In the genomic region with DNA sequence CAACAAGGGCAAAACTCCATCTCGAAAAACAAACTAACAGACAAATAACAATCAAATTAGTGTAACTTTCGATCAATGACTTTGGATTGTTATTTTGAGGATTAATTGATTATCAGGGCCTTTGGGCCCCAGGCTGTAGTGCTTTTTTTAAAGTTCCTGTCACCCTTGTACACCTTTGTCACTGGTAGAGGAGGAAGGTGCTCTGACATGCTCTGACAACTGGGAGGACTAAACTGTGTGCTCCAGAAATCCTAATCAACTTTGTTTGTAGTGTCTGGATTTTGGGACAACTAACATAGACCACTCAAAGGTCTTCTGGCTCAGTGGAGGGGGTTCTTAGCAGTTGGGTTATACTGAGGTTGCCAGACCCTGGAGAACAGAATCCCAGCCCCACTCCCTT, we compare ENCODE assay signal across 8 cellular contexts. TPM values are rescaled to one million over a fixed set of nuclear protein-coding genes. Genes with fewer than 3 reads are reported as not detected.
DNase-seq lines count a peak whose midpoint lies in the region; ATAC-seq and TF ChIP-seq lines count a peak whose summit lies in the region.
"Had no signal": no experiment of that assay in that cellular context is flagged by ENCODE, and none has a peak within 500 bp of the region (broad histone marks: within the 10 kb centered on the region; RNA-seq: fewer than 3 reads in every experiment).

No MANE protein-coding gene starts in this region.

- CTCF ChIA-PET in activated B cell treated with CpG ODN at 0.5 μM for 24 hours (lab: Charles Lee): no interaction called here

- DNase-seq in HAP-1 (ENCODE audit: low spot score in 2 of 2) (no peak), activated B cell treated with CpG ODN at 0.5 μM for 24 hours (no peak), right cardiac atrium (no peak), smooth muscle cell (lab: John Stamatoyannopoulos, UW; ENCODE audit: unreplicated experiment) (no peak)
- DNase-seq in stimulated activated naive CD4-positive, alpha-beta T cell treated with Interleukin-2 at 50 U/mL for 16 hours (lab: John Stamatoyannopoulos, UW): no peak

- POLR2A ChIA-PET in activated B cell treated with CpG ODN at 0.5 μM for 24 hours (lab: Charles Lee): no interaction called here

- in situ Hi-C loops in HAP-1 (cut with MboI; ENCODE audit: low sequenced_read_pairs): no loop called here

- intact Hi-C loops in activated B cell treated with CpG ODN at 0.5 μM for 24 hours (cut with micrococcal nuclease): loop anchor here (10.0 kb wide), 2 partner anchors 170 to 1240 kb away; partner anchors contain the start of gene CTNNAL1
- intact Hi-C loops in right cardiac atrium (cut with DNase I): no loop called here

- H3K27me3 Mint-ChIP-seq in activated B cell treated with CpG ODN at 0.5 μM for 24 hours: no peaks in the 10 kb centered on the region

- H3K9me3 ChIP-seq in HAP-1: no peaks in the 10 kb centered on the region
- H3K9me3 ChIP-seq in right cardiac atrium (ENCODE audit: control insufficient read depth, low read length): no peaks in the 10 kb centered on the region
- no peaks in the 10 kb centered on the region for H3K9me3 ChIP-seq in smooth muscle cell (replicated peaks; ENCODE audit: low read depth)

- peak overlapping the region; percentile 92 for H3K4me3 Mint-ChIP-seq in activated B cell treated with CpG ODN at 0.5 μM for 24 hours

- 86% methylated on average over 2 of the region's 2 CpGs for WGBS in right cardiac atrium
- 86% methylated on average over 2 of the region's 2 CpGs for WGBS in smooth muscle cell (ENCODE audit: low lambda C conversion rate)

- peaks cover 66% of the 10 kb centered on the region for H3K79me2 ChIP-seq in smooth muscle cell (ENCODE audit: low read depth)

- H3K36me3 ChIP-seq in HAP-1 (replicated peaks) (peaks cover 17% of the 10 kb centered on the region), smooth muscle cell (ENCODE audit: low read depth) (no peaks in the 10 kb centered on the region)

- H4K20me1 ChIP-seq in smooth muscle cell (ENCODE audit: low read depth): peaks cover 56% of the 10 kb centered on the region

- ATAC-seq in activated B cell treated with CpG ODN at 0.5 μM for 24 hours (ENCODE audit: low read depth) (no peak), right cardiac atrium (no peak), GM18867 (IDR thresholded peaks at IDR 0.05; ENCODE audit: unreplicated experiment) (no peak), HG03442 (IDR thresholded peaks at IDR 0.05; ENCODE audit: unreplicated experiment) (no peak)

- peak overlapping the region; percentile 84 for H3K4me3 ChIP-seq in HAP-1
- peak overlapping the region; percentile 81 for H3K4me3 ChIP-seq in right cardiac atrium (ENCODE audit: low read length)
- peak overlapping the region; percentile 94 for H3K4me3 ChIP-seq in smooth muscle cell

- no peaks in the 10 kb centered on the region for H3K27me3 ChIP-seq in HAP-1 (ENCODE audit: low read depth)
- H3K27me3 ChIP-seq in right cardiac atrium (ENCODE audit: control insufficient read depth, insufficient read depth): no peaks in the 10 kb centered on the region
- no peaks in the 10 kb centered on the region for H3K27me3 ChIP-seq in smooth muscle cell (ENCODE audit: low read depth)

- H3K36me3 Mint-ChIP-seq in activated B cell treated with CpG ODN at 0.5 μM for 24 hours (ENCODE audit: low read depth): peaks cover 19% of the 10 kb centered on the region

- no peaks in the 10 kb centered on the region for H3F3A ChIP-seq in smooth muscle cell (ENCODE audit: low read depth)

- H3K4me1 Mint-ChIP-seq in activated B cell treated with CpG ODN at 0.5 μM for 24 hours: peaks cover 58% of the 10 kb centered on the region

- peaks cover 17% of the 10 kb centered on the region for H3K4me1 ChIP-seq in HAP-1
- H3K4me1 ChIP-seq in right cardiac atrium (ENCODE audit: control insufficient read depth, insufficient read depth, low read length): peaks cover 7% of the 10 kb centered on the region
- peaks cover 12% of the 10 kb centered on the region for H3K4me1 ChIP-seq in smooth muscle cell (ENCODE audit: low read depth)

- H3K27ac ChIP-seq in right cardiac atrium (ENCODE audit: low read length): no peak overlapping the region
- peak overlapping the region; percentile 58 for H3K27ac ChIP-seq in smooth muscle cell (ENCODE audit: low read depth)

- H3K27ac Mint-ChIP-seq in activated B cell treated with CpG ODN at 0.5 μM for 24 hours: peak overlapping the region; percentile 92

- H2AFZ ChIP-seq in smooth muscle cell (ENCODE audit: low read depth): no peak overlapping the region

- TF ChIP-seq CTCF in activated B cell treated with CpG ODN at 0.5 μM for 24 hours (IDR thresholded peaks at IDR 0.05): no peak
- TF ChIP-seq CTCF in smooth muscle cell (IDR thresholded peaks at IDR 0.05; ENCODE audit: borderline replicate concordance, insufficient read depth, poor library complexity, severe bottlenecking): no peak

- peak overlapping the region; percentile 81 for H3K9ac ChIP-seq in smooth muscle cell (ENCODE audit: low read depth)

- H3K9me3 Mint-ChIP-seq in activated B cell treated with CpG ODN at 0.5 μM for 24 hours: no peaks in the 10 kb centered on the region

- H3K4me2 ChIP-seq in smooth muscle cell: peak overlapping the region; percentile 92

RNA-seq across cellular contexts. Expression of gene TXN, which starts 1.8 kb away (rescaled TPM):
- total RNA-seq in activated B cell treated with CpG ODN at 0.5 μM for 24 hours (205 and 237 TPM in 2 replicates), right cardiac atrium (10 to 100 TPM; 59.0 to 78.5 (median 64.6) TPM), smooth muscle cell (306 and 394 TPM in 2 replicates)
- polyA plus RNA-seq in right cardiac atrium (95.1 TPM), smooth muscle cell (426 and 501 TPM in 2 replicates)

RNA-seq across cellular contexts. Expression of gene C9orf152, which starts 46.5 kb away (rescaled TPM):
- total RNA-seq in activated B cell treated with CpG ODN at 0.5 μM for 24 hours: not detected in 2 replicates
- not detected for total RNA-seq in right cardiac atrium
- polyA plus RNA-seq in right cardiac atrium: not detected
- total RNA-seq in smooth muscle cell: not detected in 2 replicates
- polyA plus RNA-seq in smooth muscle cell: not detected in 2 replicates
- total RNA-seq: dermis blood vessel endothelial cell had no signal
